Comparison of ENCODE assay signal across 35 cellular contexts in the genomic region with DNA sequence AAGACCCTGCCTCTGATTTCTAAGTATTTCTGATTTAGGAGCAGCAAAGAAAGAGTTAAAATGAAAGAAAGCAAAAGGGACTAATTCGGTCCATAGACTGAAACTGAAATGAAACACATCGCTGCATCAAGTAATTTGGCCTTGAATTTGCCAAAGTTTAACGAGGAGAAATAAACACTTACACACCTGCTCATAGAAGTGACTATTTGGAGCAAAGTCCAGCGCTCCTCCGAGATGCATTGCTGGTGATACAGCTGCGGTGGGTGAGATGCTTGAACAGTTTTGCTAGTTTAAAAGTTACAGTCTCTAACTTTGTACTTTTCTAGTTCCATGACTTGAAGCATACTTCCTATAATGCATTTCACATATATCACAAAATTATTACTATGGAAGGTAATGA. TPM values are rescaled to one million over a fixed set of nuclear protein-coding genes. Genes with fewer than 3 reads are reported as not detected.
"Had no signal": no experiment of that assay in that cellular context is flagged by ENCODE, and none has a peak within 500 bp of the region (broad histone marks: within the 10 kb centered on the region; RNA-seq: fewer than 3 reads in every experiment).

No MANE protein-coding gene starts in this region.

- ATAC-seq: activated CD4-positive, alpha-beta T cell treated with anti-CD3 and anti-CD28 coated beads for 36 hours; activated CD8-positive, alpha-beta memory T cell treated with anti-CD3 and anti-CD28 coated beads, Interleukin-2, amount 10 ng/mL, durations not matched to agents 7 days and 5 days; activated CD8-positive, alpha-beta T cell treated with anti-CD3 and anti-CD28 coated beads, Interleukin-2, amount 10 ng/mL, durations not matched to agents 7 days and 5 days; activated naive CD8-positive, alpha-beta T cell treated with anti-CD3 and anti-CD28 coated beads, Interleukin-2, amount 50 U/mL, for 24 hours; body of pancreas had no signal

- H3K27ac ChIP-seq: adrenal gland, body of pancreas, epithelial cell of prostate had no signal

- H3K9me3 ChIP-seq: adrenal gland had no signal

- H3K4me3 ChIP-seq: adrenal gland, body of pancreas had no signal

- H3K27me3 ChIP-seq: adrenal gland, body of pancreas had no signal

- FAIRE-seq: colon, endometrium, endothelial cell of umbilical vein, frontal cortex had no signal

- DNase-seq: activated CD4-positive, alpha-beta memory T cell treated with anti-CD3 and anti-CD28 coated beads for 36 hours; activated CD4-positive, alpha-beta T cell treated with anti-CD3 and anti-CD28 coated beads for 36 hours; activated CD4-positive, alpha-beta T cell treated with anti-CD3 and anti-CD28 coated beads, Interleukin-2, amount 10 ng/mL, durations not matched to agents 24 days and 14 days; activated CD4-positive, CD25-positive, alpha-beta regulatory T cell; activated CD4-positive, CD25-positive, alpha-beta regulatory T cell treated with anti-CD3 and anti-CD28 coated beads, Interleukin-2, amount 50 U/mL, for 72 hours; activated CD8-positive, alpha-beta memory T cell treated with anti-CD3 and anti-CD28 coated beads, Interleukin-2, amount 10 ng/mL, durations not matched to agents 7 days and 5 days; activated CD8-positive, alpha-beta memory T cell treated with anti-CD3 and anti-CD28 coated beads, Interleukin-2, amount 50 U/mL, for 4 hours; activated CD8-positive, alpha-beta T cell treated with anti-CD3 and anti-CD28 coated beads, Interleukin-2, amount 10 ng/mL, durations not matched to agents 7 days and 5 days; activated effector memory CD4-positive, alpha-beta T cell treated with anti-CD3 and anti-CD28 coated beads, Interleukin-2, amount 50 U/mL, for 16 hours; activated naive CD4-positive, alpha-beta T cell treated with anti-CD3 and anti-CD28 coated beads for 36 hours; activated naive CD8-positive, alpha-beta T cell treated with anti-CD3 and anti-CD28 coated beads for 36 hours; activated naive CD8-positive, alpha-beta T cell treated with anti-CD3 and anti-CD28 coated beads, Interleukin-2, amount 50 U/mL, for 24 hours; activated T-cell treated with anti-CD3 and anti-CD28 coated beads, Interleukin-2, amount 50 U/mL, for 1 hour; activated T-cell treated with anti-CD3 and anti-CD28 coated beads, Interleukin-2, amount 50 U/mL, for 48 hours; adrenal gland; amygdala; aorta; body of pancreas; caudate nucleus; cortex of kidney; dermis blood vessel endothelial cell; effector CD4-positive, alpha-beta T cell; foreskin fibroblast; head of caudate nucleus; T-helper 1 cell; T-helper 2 cell had no signal

- H3K36me3 ChIP-seq: adrenal gland had no signal

- H3K4me1 ChIP-seq: adrenal gland, body of pancreas had no signal

RNA-seq across cellular contexts. Expression of gene GALR1, which starts 18.3 kb away (rescaled TPM):
- total RNA-seq: activated CD4-positive, alpha-beta memory T cell treated with anti-CD3 and anti-CD28 coated beads for 36 hours; activated CD4-positive, alpha-beta T cell treated with anti-CD3 and anti-CD28 coated beads for 36 hours; activated CD4-positive, alpha-beta T cell treated with anti-CD3 and anti-CD28 coated beads, Interleukin-2, amount 10 ng/mL, durations not matched to agents 24 days and 14 days; activated CD8-positive, alpha-beta memory T cell treated with anti-CD3 and anti-CD28 coated beads for 36 hours; activated CD8-positive, alpha-beta memory T cell treated with anti-CD3 and anti-CD28 coated beads, Interleukin-2, amount 10 ng/mL, durations not matched to agents 7 days and 5 days; activated CD8-positive, alpha-beta T cell treated with anti-CD3 and anti-CD28 coated beads, Interleukin-2, amount 10 ng/mL, durations not matched to agents 7 days and 5 days; activated naive CD4-positive, alpha-beta T cell treated with anti-CD3 and anti-CD28 coated beads for 36 hours; activated naive CD8-positive, alpha-beta T cell treated with anti-CD3 and anti-CD28 coated beads for 36 hours; activated T-helper 1 cell treated with anti-CD3 and anti-CD28 coated beads, Interleukin-12 subunit alpha, Interleukin-12 subunit beta, Interleukin-2, Interleukin-4 antibody, amounts not matched to agents 30 ng/mL and 10 ng/mL and 1 ng/mL, durations not matched to agents 14 hours and 24 hours and 36 hours; activated T-helper 2 cell treated with anti-CD3 and anti-CD28 coated beads, Interferon-gamma antibody, Interleukin-2, Interleukin-4, amounts not matched to agents 10 μg/mL and 5 μg/mL and 100 μg/mL, durations not matched to agents 14 hours and 24 hours and 36 hours; chondrocyte; dermis blood vessel endothelial cell; endothelial cell of umbilical vein had no signal
- polyA plus RNA-seq: endothelial cell of umbilical vein had no signal
